ENCODE assay signal across 8 cellular contexts in the genomic region with DNA sequence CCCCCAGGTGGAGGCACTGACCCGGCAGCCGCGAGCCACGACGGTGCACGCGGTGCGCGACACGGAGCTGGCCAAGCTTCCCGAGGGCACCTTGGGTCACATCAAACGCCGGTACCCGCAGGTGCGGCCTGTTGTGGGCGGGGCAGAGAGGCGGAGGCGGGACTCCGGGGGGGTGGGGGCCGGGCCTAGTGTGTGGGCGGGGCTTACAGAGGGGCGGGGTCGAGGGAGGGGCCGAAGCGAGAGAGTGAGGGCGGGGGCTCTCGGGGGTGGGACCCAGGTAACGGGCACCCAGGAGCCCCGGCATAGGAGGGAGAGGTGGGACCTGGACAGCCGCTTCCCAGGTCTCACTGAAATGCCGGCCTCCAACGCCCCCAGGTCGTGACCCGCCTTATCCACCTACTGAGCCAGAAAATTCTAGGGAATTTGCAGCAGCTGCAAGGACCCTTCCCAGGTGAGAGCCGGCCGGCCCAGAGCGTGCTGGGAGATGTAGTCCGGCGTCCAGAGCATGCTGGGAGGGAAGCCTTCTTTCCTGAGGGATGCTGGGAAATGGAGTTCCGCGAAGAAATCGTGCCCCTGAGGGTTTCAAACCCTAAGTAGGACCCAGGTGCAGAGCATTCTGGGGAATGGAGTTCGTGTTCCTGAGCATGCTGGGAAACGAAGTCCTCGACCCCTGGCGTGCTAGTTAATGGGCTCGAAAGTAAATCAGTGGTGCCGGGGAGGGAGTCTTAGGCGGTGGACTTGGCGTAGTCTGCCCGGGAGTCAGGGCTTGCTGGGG. TPM values are rescaled to one million over a fixed set of nuclear protein-coding genes. Genes with fewer than 3 reads are reported as not detected.
DNase-seq lines count a peak whose midpoint lies in the region; ATAC-seq, FAIRE-seq and TF ChIP-seq lines count a peak whose summit lies in the region.

No MANE protein-coding gene starts in this region.

- intact Hi-C loops in endothelial cell of umbilical vein (cut with micrococcal nuclease) (no loop called here), transverse colon (cut with DNase I; ENCODE audit: low total_unique reads) (no loop called here)

- POLR2A ChIA-PET in endothelial cell of umbilical vein (lab: Charles Lee) = no interaction called here

- peaks cover 14% of the 10 kb centered on the region for H3K36me3 Mint-ChIP-seq in memory B cell

- H3K36me3 ChIP-seq in endothelial cell of umbilical vein (ENCODE audit: control insufficient read depth in 2 of 2, extremely low read depth in 1 of 2, insufficient read depth in 2 of 2, low read length in 2 of 2) = peaks cover 0 to 25% of the 10 kb centered on the region in 2 experiments
- H3K36me3 ChIP-seq in transverse colon = peaks cover 0 to 6% (median 0%) of the 10 kb centered on the region in 4 donors

- H3K9me3 Mint-ChIP-seq in memory B cell = no peaks in the 10 kb centered on the region

- no peaks in the 10 kb centered on the region for H3K79me2 ChIP-seq in endothelial cell of umbilical vein (ENCODE audit: control insufficient read depth, insufficient read depth, low read length)

- H3K27me3 Mint-ChIP-seq in memory B cell = no peaks in the 10 kb centered on the region

- H3K27ac Mint-ChIP-seq in memory B cell = no peak overlapping the region

- in situ Hi-C loops in transverse colon (cut with MboI; ENCODE audit: low pct_ligation_motif_present in 1 of 4, low pct_unique_long_range_greater_than_20kb in 1 of 4, low sequenced_read_pairs in 3 of 4) = loop anchor here in 3 of 4 donors (25.0 kb wide), 2 partner anchors 189 to 261 kb away; no protein-coding TSS in a partner anchor

- H3K4me2 ChIP-seq in endothelial cell of umbilical vein (ENCODE audit: insufficient read depth, low read length) = no peak overlapping the region

- BruUV-seq in endothelial cell of umbilical vein (replicated peaks; lab: Mats Ljungman, UMichigan) = no TSS peak

- no peaks in the 10 kb centered on the region for H4K20me1 ChIP-seq in endothelial cell of umbilical vein (replicated peaks; ENCODE audit: control insufficient read depth, extremely low read depth, insufficient read depth, low read length)

- TF ChIP-seq POLR2A in endothelial cell of umbilical vein (IDR thresholded peaks at IDR 0.05; ENCODE audit: low read depth, low read length) (no peak), transverse colon (IDR thresholded peaks at IDR 0.05) (no peak)

- ATAC-seq in memory B cell (ENCODE audit: low read depth) = peak; percentile 69
- no peak for ATAC-seq in GM18873 (IDR thresholded peaks at IDR 0.05; ENCODE audit: low FRiP score, unreplicated experiment)

- no peak overlapping the region for H3K9ac ChIP-seq in endothelial cell of umbilical vein (replicated peaks; ENCODE audit: extremely low read depth, insufficient read depth, low read length)

- no peak for FAIRE-seq in endothelial cell of umbilical vein (lab: Jason Lieb, UNC)

- CTCF ChIA-PET in endothelial cell of umbilical vein (lab: Charles Lee) = no interaction called here

- H2AFZ ChIP-seq in endothelial cell of umbilical vein (ENCODE audit: low read depth, low read length) = no peak overlapping the region

- H3K4me3 ChIP-seq in endothelial cell of umbilical vein (replicated peaks in 1 of 3; ENCODE audit: insufficient read depth in 1 of 3, low read depth in 1 of 3, low read length in 3 of 3) = no peak overlapping the region
- peak overlapping the region in 3 of 4 donors; percentile 10 to 32 (median 21) for H3K4me3 ChIP-seq in transverse colon

- TF ChIP-seq CTCF in endothelial cell of umbilical vein (IDR thresholded peaks at IDR 0.05; ENCODE audit: extremely low read depth in 1 of 2, insufficient read depth in 1 of 2, low read depth in 1 of 2, low read length in 2 of 2) = no peak
- no peak for TF ChIP-seq CTCF in transverse colon (IDR thresholded peaks at IDR 0.05)

- DNase-seq in activated CD4-positive, alpha-beta T cell treated with anti-CD3 and anti-CD28 coated beads for 48 hours = peak; percentile 66
- DNase-seq in activated CD4-positive, alpha-beta T cell treated with anti-CD3 and anti-CD28 coated beads, Interleukin-2, amount 50 U/mL, for 4 hours = no peak
- peak; percentile 61 for DNase-seq in SK-N-DZ (ENCODE audit: low spot score)
- peak; percentile 35 for DNase-seq in endothelial cell of umbilical vein (ENCODE audit: low read depth, low spot score)
- no peak for DNase-seq in memory B cell (ENCODE audit: low spot score in 2 of 2)
- DNase-seq in transverse colon = peak; percentile 81
- no peak for DNase-seq in DMS153 (lab: John Stamatoyannopoulos, UW)

- peaks cover 4% of the 10 kb centered on the region for H3K4me1 Mint-ChIP-seq in memory B cell

- no peaks in the 10 kb centered on the region for H3K27me3 ChIP-seq in endothelial cell of umbilical vein (ENCODE audit: control insufficient read depth in 2 of 2, insufficient read depth in 2 of 2, low read length in 2 of 2)
- H3K27me3 ChIP-seq in transverse colon = no peaks in the 10 kb centered on the region

- no peaks in the 10 kb centered on the region for H3K9me1 ChIP-seq in endothelial cell of umbilical vein (replicated peaks; ENCODE audit: control insufficient read depth, extremely low read depth, insufficient read depth, low read length)

- 58 to 63% methylated on average over 5 to 37 of the region's 51 CpGs for WGBS in transverse colon (ENCODE audit: low coverage in 1 of 2), 2 donors

- no peaks in the 10 kb centered on the region for H3K4me1 ChIP-seq in endothelial cell of umbilical vein (ENCODE audit: control insufficient read depth, extremely low read depth, insufficient read depth, low read length)
- H3K4me1 ChIP-seq in transverse colon = peaks cover 0 to 3% (median 1%) of the 10 kb centered on the region in 4 donors

- no peak overlapping the region for H3K27ac ChIP-seq in endothelial cell of umbilical vein (ENCODE audit: insufficient read depth, low read depth, low read length)
- peak overlapping the region in 2 of 4 donors; percentile 37 to 63 for H3K27ac ChIP-seq in transverse colon

- no peak for TF ChIP-seq EP300 in transverse colon (IDR thresholded peaks at IDR 0.05; ENCODE audit: low read depth)

- dilution Hi-C loops in endothelial cell of umbilical vein (cut with MboI; ENCODE audit: extremely low pct_ligation_motif_present, low sequenced_read_pairs) = no loop called here

- no peaks in the 10 kb centered on the region for H3K9me3 ChIP-seq in endothelial cell of umbilical vein (replicated peaks; ENCODE audit: control insufficient read depth, insufficient read depth, low read length)
- H3K9me3 ChIP-seq in transverse colon = no peaks in the 10 kb centered on the region

- H3K4me3 Mint-ChIP-seq in memory B cell = no peak overlapping the region

RNA-seq across cellular contexts. Expression of a gene that starts 15.7 kb away (rescaled TPM):
- 23.4 and 29.0 TPM in 2 replicates for polyA plus RNA-seq in SK-N-DZ (2014; cell fraction: cytosol; rRNA removed)
- 49.0 and 70.3 TPM in 2 replicates for polyA plus RNA-seq in SK-N-DZ (2014; cell fraction: nucleus; rRNA removed)
- total RNA-seq in endothelial cell of umbilical vein (163 and 164 TPM in 2 replicates), transverse colon (100 to 1,000 TPM; 115 to 435 (median 147) TPM)
- 106 and 117 TPM in 2 replicates for polyA plus RNA-seq in endothelial cell of umbilical vein
- 52.1 and 73.6 TPM in 2 replicates for polyA plus RNA-seq in endothelial cell of umbilical vein (2011; cell fraction: cytosol; rRNA removed)
- polyA plus RNA-seq in endothelial cell of umbilical vein (2011; cell fraction: nucleus; rRNA removed) = 201 and 245 TPM in 2 replicates
- polyA plus RNA-seq in endothelial cell of umbilical vein (2012) = 88.8 and 135 TPM in 2 replicates
- 88.0 and 107 TPM in 2 replicates for polyA minus RNA-seq in endothelial cell of umbilical vein
- polyA minus RNA-seq in endothelial cell of umbilical vein (2011; cell fraction: cytosol; rRNA and poly(A)+ RNA removed) = 38.6 TPM
- 62.7 and 125 TPM in 2 replicates for polyA minus RNA-seq in endothelial cell of umbilical vein (2011; cell fraction: nucleus; rRNA and poly(A)+ RNA removed)

RNA-seq across cellular contexts. Expression of a gene that starts 28.8 kb away (rescaled TPM):
- polyA plus RNA-seq in SK-N-DZ (2014; cell fraction: cytosol; rRNA removed) = 5.5 and 6.4 TPM in 2 replicates
- polyA plus RNA-seq in SK-N-DZ (2014; cell fraction: nucleus; rRNA removed) = 24.2 and 29.8 TPM in 2 replicates
- 23.0 and 26.9 TPM in 2 replicates for total RNA-seq in endothelial cell of umbilical vein
- 60.9 and 84.6 TPM in 2 replicates for polyA plus RNA-seq in endothelial cell of umbilical vein
- polyA plus RNA-seq in endothelial cell of umbilical vein (2011; cell fraction: cytosol; rRNA removed) = 22.8 and 29.4 TPM in 2 replicates
- polyA plus RNA-seq in endothelial cell of umbilical vein (2011; cell fraction: nucleus; rRNA removed) = 67.0 and 81.1 TPM in 2 replicates
- 24.1 and 24.6 TPM in 2 replicates for polyA plus RNA-seq in endothelial cell of umbilical vein (2012)
- 40.6 and 63.5 TPM in 2 replicates for polyA minus RNA-seq in endothelial cell of umbilical vein
- 19.8 TPM for polyA minus RNA-seq in endothelial cell of umbilical vein (2011; cell fraction: cytosol; rRNA and poly(A)+ RNA removed)
- polyA minus RNA-seq in endothelial cell of umbilical vein (2011; cell fraction: nucleus; rRNA and poly(A)+ RNA removed) = 20.9 and 21.5 TPM in 2 replicates
- total RNA-seq in transverse colon = 10 to 100 TPM; 14.7 to 93.1 (median 23.9) TPM

RNA-seq across cellular contexts. Expression of a gene that starts 35.3 kb away (rescaled TPM):
- 48.8 and 53.6 TPM in 2 replicates for polyA plus RNA-seq in SK-N-DZ (2014; cell fraction: cytosol; rRNA removed)
- 22.6 and 23.8 TPM in 2 replicates for polyA plus RNA-seq in SK-N-DZ (2014; cell fraction: nucleus; rRNA removed)
- total RNA-seq in endothelial cell of umbilical vein = 51.2 and 52.1 TPM in 2 replicates
- 83.2 and 90.6 TPM in 2 replicates for polyA plus RNA-seq in endothelial cell of umbilical vein
- polyA plus RNA-seq in endothelial cell of umbilical vein (2011; cell fraction: cytosol; rRNA removed) = 49.9 and 66.1 TPM in 2 replicates
- polyA plus RNA-seq in endothelial cell of umbilical vein (2011; cell fraction: nucleus; rRNA removed) = 19.7 and 22.3 TPM in 2 replicates
- 41.0 and 45.0 TPM in 2 replicates for polyA plus RNA-seq in endothelial cell of umbilical vein (2012)
- polyA minus RNA-seq in endothelial cell of umbilical vein = 20.9 and 27.3 TPM in 2 replicates
- polyA minus RNA-seq in endothelial cell of umbilical vein (2011; cell fraction: cytosol; rRNA and poly(A)+ RNA removed) = 18.3 TPM
- 7.5 and 12.5 TPM in 2 replicates for polyA minus RNA-seq in endothelial cell of umbilical vein (2011; cell fraction: nucleus; rRNA and poly(A)+ RNA removed)
- 10 to 100 TPM; 50.2 to 72.7 (median 69.1) TPM for total RNA-seq in transverse colon

RNA-seq across cellular contexts. Expression of a gene that starts 44.5 kb away (rescaled TPM):
- 2.9 and 5.4 TPM in 2 replicates for polyA plus RNA-seq in SK-N-DZ (2014; cell fraction: cytosol; rRNA removed)
- 8.3 and 10.1 TPM in 2 replicates for polyA plus RNA-seq in SK-N-DZ (2014; cell fraction: nucleus; rRNA removed)
- total RNA-seq in endothelial cell of umbilical vein (0.16 and 0.22 TPM in 2 replicates), transverse colon (100 to 1,000 TPM in 1 of 4 donors, 10 to 100 TPM in 3; 36.2 to 114 (median 61.6) TPM)
- polyA plus RNA-seq in endothelial cell of umbilical vein = 0.11 TPM in 2 replicates
- polyA plus RNA-seq in endothelial cell of umbilical vein (2011; cell fraction: cytosol; rRNA removed) = 0.04 TPM in 2 replicates
- polyA plus RNA-seq in endothelial cell of umbilical vein (2011; cell fraction: nucleus; rRNA removed) = 0.07 and 0.18 TPM in 2 replicates
- polyA plus RNA-seq in endothelial cell of umbilical vein (2012) = 0.29 TPM in 1 of 2 replicates, not detected in the other
- polyA minus RNA-seq in endothelial cell of umbilical vein = not detected in 2 replicates
- polyA minus RNA-seq in endothelial cell of umbilical vein (2011; cell fraction: cytosol; rRNA and poly(A)+ RNA removed) = 3.3 TPM
- polyA minus RNA-seq in endothelial cell of umbilical vein (2011; cell fraction: nucleus; rRNA and poly(A)+ RNA removed) = not detected in 2 replicates

Comparison
In these comparisons a context has a peak if more than half of its experiments do, and no peak if none do; other contexts are left out.
1. DNase-seq: peak in activated CD4-positive, alpha-beta T cell treated with anti-CD3 and anti-CD28 coated beads for 48 hours (single experiment), SK-N-DZ (single experiment), endothelial cell of umbilical vein (single experiment) and transverse colon (single experiment); none in activated CD4-positive, alpha-beta T cell treated with anti-CD3 and anti-CD28 coated beads, Interleukin-2, amount 50 U/mL, for 4 hours (0 of 2), memory B cell (0 of 2) and DMS153 (single experiment).
2. H3K4me3 ChIP-seq: peak in transverse colon (3 of 4); none in endothelial cell of umbilical vein (0 of 3).